10 cellular contexts compared by ENCODE assay signal in the genomic region with DNA sequence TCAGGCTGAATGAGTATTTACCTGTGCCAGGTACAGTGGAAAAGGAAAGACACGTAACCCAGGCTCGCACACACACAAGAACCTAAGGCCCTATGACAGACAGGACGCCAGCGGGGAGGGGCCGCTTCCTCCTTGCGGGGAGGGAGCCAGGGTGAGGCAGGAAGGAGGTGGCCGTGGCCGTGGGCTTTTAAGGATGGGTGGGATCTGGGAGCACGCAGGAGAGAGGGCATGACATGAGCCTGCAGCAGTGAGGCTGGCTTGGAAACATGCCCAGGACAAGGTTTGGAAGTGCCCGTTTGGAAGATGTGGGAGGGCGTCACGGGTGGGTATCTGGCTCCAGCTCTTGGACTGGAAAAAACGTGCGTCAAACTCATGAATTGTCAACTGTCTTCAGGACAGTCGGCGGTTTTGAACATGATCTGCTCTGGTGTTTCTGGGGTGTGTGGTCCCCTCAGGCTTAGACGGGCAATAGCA. TPM values are rescaled to one million over a fixed set of nuclear protein-coding genes. Genes with fewer than 3 reads are reported as not detected.
DNase-seq lines count a peak whose midpoint lies in the region; ATAC-seq and TF ChIP-seq lines count a peak whose summit lies in the region.
"Had no signal": no experiment of that assay in that cellular context is flagged by ENCODE, and none has a peak within 500 bp of the region (broad histone marks: within the 10 kb centered on the region; RNA-seq: fewer than 3 reads in every experiment).

No MANE protein-coding gene starts in this region.

- H3K9ac ChIP-seq in skeletal muscle tissue (ENCODE audit: low read depth in 1 of 3, low read length in 3 of 3): peak overlapping the region; percentile 6 to 45 (median 20)

- H3K4me3 ChIP-seq in GM12875 (ENCODE audit: low read depth, low read length) (peak overlapping the region; percentile 10), skeletal muscle tissue (ENCODE audit: low read length in 3 of 3) (peak overlapping the region in 1 of 3 donors; percentile 6)
- H3K4me3 ChIP-seq: tibial artery had no signal

- no peaks in the 10 kb centered on the region for H3K9me3 ChIP-seq in skeletal muscle tissue (ENCODE audit: control insufficient read depth in 3 of 3, low read length in 3 of 3)
- H3K9me3 ChIP-seq: tibial artery had no signal

- peaks cover 49 to 57% (median 54%) of the 10 kb centered on the region in 3 donors for H3K4me1 ChIP-seq in skeletal muscle tissue (ENCODE audit: control insufficient read depth in 3 of 3, insufficient read depth in 3 of 3, low read length in 3 of 3)

- peaks cover 5 to 7% (median 7%) of the 10 kb centered on the region in 3 donors for H3K36me3 ChIP-seq in skeletal muscle tissue (ENCODE audit: control insufficient read depth in 3 of 3, insufficient read depth in 3 of 3, low read length in 3 of 3)

- DNase-seq in activated CD4-positive, alpha-beta T cell treated with anti-CD3 and anti-CD28 coated beads, Interleukin-2, amount 50 U/mL, for 4 hours: peak; percentile 45 to 51
- DNase-seq in epithelial cell of prostate (ENCODE audit: low read depth, low spot score) (no peak), NCI-H345 (lab: John Stamatoyannopoulos, UW) (no peak), MV-4-11 (lab: John Stamatoyannopoulos, UW) (no peak), OCI-M2 (lab: John Stamatoyannopoulos, UW; ENCODE audit: unreplicated experiment) (no peak)

- no peak for TF ChIP-seq CTCF in GM12875 (IDR thresholded peaks at IDR 0.05; ENCODE audit: borderline replicate concordance, insufficient read depth, low read depth, low read length)

- no peaks in the 10 kb centered on the region for H3K27me3 ChIP-seq in skeletal muscle tissue (ENCODE audit: control insufficient read depth in 3 of 3, insufficient read depth in 3 of 3, low read length in 3 of 3)
- H3K27me3 ChIP-seq: tibial artery had no signal

- no peak for ATAC-seq in GM21717 (IDR thresholded peaks at IDR 0.05; ENCODE audit: unreplicated experiment)
- ATAC-seq: Panc1 had no signal

- H3K27ac ChIP-seq in epithelial cell of prostate (peak overlapping the region; percentile 96), skeletal muscle tissue (ENCODE audit: low read depth, low read length) (peak overlapping the region; percentile 6)
- H3K27ac ChIP-seq: tibial artery had no signal

RNA-seq across cellular contexts. Expression of a gene that starts 20.1 kb away (rescaled TPM):
- total RNA-seq in skeletal muscle tissue: 16.2 TPM

RNA-seq across cellular contexts. Expression of a gene that starts 22.1 kb away (rescaled TPM):
- total RNA-seq in skeletal muscle tissue: 6.3 TPM

RNA-seq across cellular contexts. Expression of a gene that starts 36.9 kb away (rescaled TPM):
- total RNA-seq in skeletal muscle tissue: 5.7 TPM

RNA-seq across cellular contexts. Expression of a gene that starts 41.7 kb away (rescaled TPM):
- 5.2 TPM for total RNA-seq in skeletal muscle tissue

Comparison
In these comparisons a context has a peak if more than half of its experiments do, and no peak if none do; other contexts are left out.
1. DNase-seq: peak in activated CD4-positive, alpha-beta T cell treated with anti-CD3 and anti-CD28 coated beads, Interleukin-2, amount 50 U/mL, for 4 hours (2 of 2); none in epithelial cell of prostate (single experiment), NCI-H345 (single experiment), MV-4-11 (single experiment) and OCI-M2 (single experiment).